8 cellular contexts compared by ENCODE assay signal in genomic region chr21:31098576-31099005, GRCh38.
DNase-seq lines count a peak whose midpoint lies in the region; ATAC-seq and TF ChIP-seq lines count a peak whose summit lies in the region.

No MANE protein-coding gene starts in this region.

- no peak overlapping the region for H3K4me3 ChIP-seq in epithelial cell of esophagus (ENCODE audit: low read length)

- no peak overlapping the region for H3K4me3 Mint-ChIP-seq in natural killer cell

- peaks cover 9 to 24% of the 10 kb centered on the region in 2 donors for H3K27me3 Mint-ChIP-seq in natural killer cell (ENCODE audit: low read depth in 2 of 2)

- peaks cover 9 to 19% of the 10 kb centered on the region in 2 donors for H3K4me1 Mint-ChIP-seq in natural killer cell

- intact Hi-C loops in natural killer cell (cut with micrococcal nuclease), result loop anchor here (1.0 kb wide), 3 partner anchors 82 to 506 kb away; no protein-coding TSS in a partner anchor

- no peaks in the 10 kb centered on the region for H3K9me3 Mint-ChIP-seq in natural killer cell

- TF ChIP-seq CTCF in epithelial cell of esophagus (IDR thresholded peaks at IDR 0.05; ENCODE audit: insufficient read depth, low read depth, low read length, missing control alignments) (peak; percentile 88), natural killer cell (IDR thresholded peaks at IDR 0.05) (peak; percentile 79)

- peak in 2 of 3 donors; percentile 58 to 90 for ATAC-seq in natural killer cell

- H3K36me3 Mint-ChIP-seq in natural killer cell, result no peaks in the 10 kb centered on the region

- no peak overlapping the region for H3K27ac Mint-ChIP-seq in natural killer cell

- DNase-seq in NCI-H1436 (lab: John Stamatoyannopoulos, UW) (peak; percentile 45), NCI-H1436 treated with DMSO at 0.1 percent for 48 hours (lab: John Stamatoyannopoulos, UW) (no peak), HPDE6-E6E7 (ENCODE audit: extremely low spot score) (peak; percentile 47), NOMO-1 treated with dmso at 0.1 percent for 144 hours (lab: John Stamatoyannopoulos, UW; ENCODE audit: unreplicated experiment) (peak; percentile 66), epithelial cell of esophagus (ENCODE audit: low read depth) (peak; percentile 65), natural killer cell (peak; percentile 55)
- DNase-seq in activated CD8-positive, alpha-beta memory T cell treated with anti-CD3 and anti-CD28 coated beads for 48 hours (ENCODE audit: low read depth in 2 of 3, low spot score in 2 of 3), result peak; percentile 28 to 60 (median 52)
- DNase-seq in stimulated activated naive CD4-positive, alpha-beta T cell (lab: John Stamatoyannopoulos, UW), result peak; percentile 51 to 74 (median 60)
